In the genomic region with DNA sequence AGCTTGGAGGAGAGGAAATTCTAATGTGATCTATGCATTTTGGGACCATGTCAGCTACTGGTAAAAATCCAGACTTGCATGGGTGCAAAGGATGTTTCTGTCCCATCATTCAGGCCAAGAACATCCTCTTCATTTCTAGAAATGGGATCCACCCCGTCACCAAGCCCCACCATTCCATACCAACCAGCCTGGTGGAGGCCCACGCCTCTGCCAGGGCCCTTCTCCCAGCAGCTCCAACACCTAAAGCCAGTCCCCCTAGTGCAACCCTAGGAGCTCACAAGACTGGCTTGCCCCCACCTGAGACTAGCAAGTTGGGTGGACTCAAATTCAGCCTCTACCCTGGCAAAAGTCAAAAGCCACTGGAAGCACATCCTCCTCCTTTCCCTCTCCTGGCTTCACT, we compare ENCODE assay signal across 10 cellular contexts. TPM values are rescaled to one million over a fixed set of nuclear protein-coding genes. Genes with fewer than 3 reads are reported as not detected.
DNase-seq lines count a peak whose midpoint lies in the region; ATAC-seq, FAIRE-seq and TF ChIP-seq lines count a peak whose summit lies in the region.
"Had no signal": no experiment of that assay in that cellular context is flagged by ENCODE, and none has a peak within 500 bp of the region (broad histone marks: within the 10 kb centered on the region; RNA-seq: fewer than 3 reads in every experiment).

No MANE protein-coding gene starts in this region.

- H3K18ac ChIP-seq in H1 (ENCODE audit: extremely low read depth, low read length): no peak overlapping the region

- H2AFZ ChIP-seq in KMS-11 (ENCODE audit: low read depth): no peak overlapping the region
- no peak overlapping the region for H2AFZ ChIP-seq in H1 (ENCODE audit: low read length)

- no peak overlapping the region for H2BK5ac ChIP-seq in H1 (ENCODE audit: low read depth, low read length)

- no peak overlapping the region for H4K8ac ChIP-seq in H1 (ENCODE audit: extremely low read depth, insufficient read depth, low read length)

- H3K27me3 ChIP-seq in KMS-11 (ENCODE audit: insufficient read depth, low read depth) (no peaks in the 10 kb centered on the region), H1 (replicated peaks in 1 of 4; ENCODE audit: control insufficient read depth in 3 of 4, extremely low read depth in 1 of 4, insufficient read depth in 3 of 4, low read length in 3 of 4) (no peaks in the 10 kb centered on the region)

- TF ChIP-seq POLR2A in H1 (IDR thresholded peaks at IDR 0.05; ENCODE audit: control extremely low read depth in 1 of 2, low read depth in 2 of 2, low read length in 2 of 2): no peak
- no peak for TF ChIP-seq POLR2A in lower leg skin (IDR thresholded peaks at IDR 0.05)

- H2BK12ac ChIP-seq in H1 (ENCODE audit: low read depth, low read length): no peak overlapping the region

- no peak for ATAC-seq in GM18498 (IDR thresholded peaks at IDR 0.05; ENCODE audit: unreplicated experiment)

- no peak overlapping the region for H3K56ac ChIP-seq in H1 (replicated peaks; ENCODE audit: insufficient read length, low read depth, low read length)

- H3K4ac ChIP-seq in H1 (replicated peaks; ENCODE audit: insufficient read length, low read depth, low read length): no peak overlapping the region

- H2BK20ac ChIP-seq in H1 (ENCODE audit: low read length): no peak overlapping the region

- TF ChIP-seq EP300 in H1 (IDR thresholded peaks at IDR 0.05; ENCODE audit: borderline replicate concordance in 1 of 2, low read depth in 2 of 2, low read length in 2 of 2): no peak

- H3K79me2 ChIP-seq in KMS-11 (ENCODE audit: insufficient read depth, low read depth) (peaks cover 7% of the 10 kb centered on the region; the same call in 1 of the 2 replicates), H1 (ENCODE audit: control insufficient read depth in 1 of 2, insufficient read depth in 2 of 2, low read length in 2 of 2) (peaks cover 0 to 67% of the 10 kb centered on the region in 2 experiments)

- no peaks in the 10 kb centered on the region for H3K9me3 Mint-ChIP-seq in nephron

- H3K9ac ChIP-seq in KMS-11 (no peak overlapping the region), H1 (replicated peaks in 1 of 4; ENCODE audit: extremely low read depth in 1 of 4, low read depth in 3 of 4, low read length in 3 of 4) (no peak overlapping the region; a peak in 1 of 7 replicates)

- no peak overlapping the region for H3K23ac ChIP-seq in H1 (ENCODE audit: insufficient read length)

- H3K4me3 ChIP-seq in AG09309 (ENCODE audit: control insufficient read depth, low read depth, low read length) (peak overlapping the region; percentile 76), KMS-11 (IDR thresholded peaks at IDR 0.05; ENCODE audit: insufficient read depth, low read depth, low read length) (no peak overlapping the region), H1 (ENCODE audit: extremely low read depth in 1 of 4, insufficient read depth in 2 of 4, low read depth in 3 of 4, low read length in 4 of 4) (peak overlapping the region; percentile 57 to 99 (median 89); a peak in 7 of 8 replicates), lower leg skin (ENCODE audit: low read depth, poor library complexity, severe bottlenecking) (no peak overlapping the region)

- H2BK15ac ChIP-seq in H1 (ENCODE audit: low read length): no peak overlapping the region

- no peaks in the 10 kb centered on the region for H3K27me3 Mint-ChIP-seq in nephron (ENCODE audit: low read depth)

- no peaks in the 10 kb centered on the region for H3K9me3 ChIP-seq in H1 (ENCODE audit: insufficient read depth in 2 of 2, low read depth in 1 of 2, low read length in 1 of 2)

- peak overlapping the region; percentile 93 to 94 (median 93) for H3K4me3 Mint-ChIP-seq in nephron

- H3K4me1 Mint-ChIP-seq in nephron: peaks cover 51% of the 10 kb centered on the region

- no peak overlapping the region for H3K14ac ChIP-seq in H1 (ENCODE audit: insufficient read length)

- H3K79me1 ChIP-seq in H1 (ENCODE audit: low read depth, low read length): peaks cover 2% of the 10 kb centered on the region; the same call in 1 of the 2 replicates

- no peak for TF ChIP-seq RAD21 in H1 (IDR thresholded peaks at IDR 0.05 in 1 of 2, conservative IDR thresholded peaks at IDR 0.05 in 1 of 2; ENCODE audit: low read depth in 2 of 2, low read length in 2 of 2)

- H3K27ac ChIP-seq in KMS-11: no peak overlapping the region
- no peak overlapping the region for H3K27ac ChIP-seq in H1 (ENCODE audit: low read depth, low read length)

- intact Hi-C loops in lower leg skin (cut with DNase I; ENCODE audit: low total_unique reads): no loop called here

- no peak overlapping the region for H2AK5ac ChIP-seq in H1 (ENCODE audit: low read depth, low read length)

- H3K36me3 ChIP-seq in KMS-11 (ENCODE audit: insufficient read depth): no peaks in the 10 kb centered on the region
- no peaks in the 10 kb centered on the region for H3K36me3 ChIP-seq in H1 (ENCODE audit: control insufficient read depth in 2 of 4, insufficient read depth in 4 of 4, low read length in 3 of 4)

- H3K4me2 ChIP-seq in KMS-11 (peak overlapping the region; percentile 76; the same call in 1 of the 2 replicates), H1 (ENCODE audit: insufficient read depth in 1 of 2, low read depth in 2 of 2, low read length in 2 of 2) (peak overlapping the region; percentile 82 to 93)

- no peak for FAIRE-seq in H1 (lab: Jason Lieb, UNC)

- POLR2A ChIA-PET in H1 (lab: Charles Lee; ENCODE audit: partially characterized antibody): interaction anchor here (1.3 to 2.0 kb wide), 4 partner anchors 9 to 47 kb away, joined by 3 to 10 read pairs (median 4); no protein-coding TSS in a partner anchor

- H3K23me2 ChIP-seq in H1 (ENCODE audit: low read depth, low read length): no peaks in the 10 kb centered on the region; the same call in 1 of the 2 replicates

- peak overlapping the region; percentile 66 to 99 (median 78) for H3K27ac Mint-ChIP-seq in nephron

- peaks cover 5% of the 10 kb centered on the region for H3K36me3 Mint-ChIP-seq in nephron (ENCODE audit: low read depth)

- TF ChIP-seq CTCF in AG09309 (IDR thresholded peaks at IDR 0.05; ENCODE audit: control insufficient read depth, insufficient read depth, low read depth, low read length, missing control alignments) (no peak), KMS-11 (conservative IDR thresholded peaks at IDR 0.05; ENCODE audit: low read depth, low read length) (no peak), H1 (IDR thresholded peaks at IDR 0.05; ENCODE audit: control extremely low read depth in 1 of 3, insufficient read depth in 1 of 3, low read depth in 1 of 3, low read length in 3 of 3) (no peak), nephron (IDR thresholded peaks at IDR 0.05; ENCODE audit: unreplicated experiment in 3 of 3) (no peak), lower leg skin (IDR thresholded peaks at IDR 0.05) (no peak)

- CTCF ChIA-PET in H1 (lab: Charles Lee; ENCODE audit: partially characterized antibody): interaction anchor here (0.7 to 1.9 kb wide), 7 partner anchors 10 to 113 kb away, joined by 3 to 8 read pairs (median 4); no protein-coding TSS in a partner anchor

- H4K20me1 ChIP-seq in KMS-11 (ENCODE audit: insufficient read depth): no peaks in the 10 kb centered on the region
- H4K20me1 ChIP-seq in H1 (replicated peaks in 1 of 2; ENCODE audit: control insufficient read depth in 1 of 2, insufficient read depth in 2 of 2, low read length in 2 of 2): peaks cover 4 to 12% of the 10 kb centered on the region in 2 experiments

- no peak overlapping the region for H4K5ac ChIP-seq in H1 (ENCODE audit: insufficient read length, low read depth, low read length)

- no peak overlapping the region for H2BK120ac ChIP-seq in H1 (replicated peaks; ENCODE audit: low read depth, low read length)

- peaks cover 48% of the 10 kb centered on the region for H3K4me1 ChIP-seq in KMS-11 (ENCODE audit: low read depth, poor library complexity, severe bottlenecking)
- peaks cover 4 to 13% (median 7%) of the 10 kb centered on the region in 4 experiments; a peak in 4 of 7 replicates for H3K4me1 ChIP-seq in H1 (replicated peaks in 1 of 4; ENCODE audit: control insufficient read depth in 3 of 4, insufficient read depth in 4 of 4, low read length in 3 of 4)

- 77% methylated on average over 2 of the region's 2 CpGs; no CpG with 5 or more reads in 1 of the 2 experiments for WGBS in H1 (ENCODE audit: extremely low coverage in 1 of 2, insufficient coverage in 1 of 2, insufficient read length in 1 of 2, insufficient replicate concordance in 2 of 2, low coverage in 1 of 2, low lambda C conversion rate in 2 of 2, missing lambda C conversion rate in 1 of 2), 2 experiments
- WGBS in lower leg skin, 2 donors: 69 to 91% methylated on average over 2 of the region's 2 CpGs

- DNase-seq in AG09309 (ENCODE audit: low read depth): no peak
- DNase-seq in H1 (ENCODE audit: low read depth in 1 of 2, low spot score in 2 of 2): no peak
- no peak for DNase-seq in stimulated activated CD4-positive, alpha-beta T cell treated with anti-CD3 and anti-CD28 coated beads, Interleukin-4, amount 100 ng/mL, for 1 hour
- no peak for DNase-seq in lower leg skin (ENCODE audit: low spot score in 2 of 2)
- DNase-seq in superior temporal gyrus (ENCODE audit: extremely low spot score): no peak
- DNase-seq: activated T-cell treated with anti-CD3 and anti-CD28 coated beads, Interleukin-2, amount 50 U/mL, for 48 hours; NCI-H1436 had no signal

- H4K91ac ChIP-seq in H1 (replicated peaks; ENCODE audit: insufficient read length, low read length): no peak overlapping the region

TF ChIP-seq in H1, 55 proteins besides CTCF, POLR2A, EP300 and RAD21 (continues in another document):
- TF ChIP-seq SRF (IDR thresholded peaks at IDR 0.05; ENCODE audit: low read depth, low read length): no peak

RNA-seq across cellular contexts. Expression of a gene that starts 1.9 kb away (rescaled TPM):
- 32.4 and 33.1 TPM in 2 replicates for total RNA-seq in H1 (2021; fragmentation: NEBNext Ultra II Directional; extraction: Animal tissue kit (Norgen Biotek cat#: 25700))
- 19.9 and 23.1 TPM in 2 replicates for polyA plus RNA-seq in H1 (2011; rRNA removed)
- 17.8 TPM for polyA plus RNA-seq in H1 (2011; cell fraction: cytosol; rRNA removed)
- polyA plus RNA-seq in H1 (2011; cell fraction: nucleus; rRNA removed): 85.7 TPM
- 20.6 to 25.7 TPM (median 23.4 TPM) in 4 replicates for polyA plus RNA-seq in H1 (2012, experiment 1 of 2)
- polyA plus RNA-seq in H1 (2012, experiment 2 of 2): 9.4 TPM
- 12.1 TPM for polyA plus RNA-seq in H1 (2013, experiment 1 of 2)
- 10.9 TPM for polyA plus RNA-seq in H1 (2013, experiment 2 of 2)
- 33.6 and 49.1 TPM in 2 replicates for polyA minus RNA-seq in H1 (2011; rRNA and poly(A)+ RNA removed)
- 20.3 TPM for polyA minus RNA-seq in H1 (2011; cell fraction: cytosol; rRNA and poly(A)+ RNA removed)
- polyA minus RNA-seq in H1 (2011; cell fraction: nucleus; rRNA and poly(A)+ RNA removed): 55.4 TPM
- total RNA-seq in lower leg skin: 10 to 100 TPM; 16.3 to 30.9 (median 27.3) TPM

RNA-seq across cellular contexts. Expression of a gene that starts 55.9 kb away (rescaled TPM):
- 0.17 and 0.25 TPM in 2 replicates for total RNA-seq in H1 (2021; fragmentation: NEBNext Ultra II Directional; extraction: Animal tissue kit (Norgen Biotek cat#: 25700))
- polyA plus RNA-seq in H1 (2011; rRNA removed): 0.26 and 0.28 TPM in 2 replicates
- polyA plus RNA-seq in H1 (2011; cell fraction: cytosol; rRNA removed): 0.36 TPM
- polyA plus RNA-seq in H1 (2011; cell fraction: nucleus; rRNA removed): 0.29 TPM
- polyA plus RNA-seq in H1 (2012, experiment 1 of 2): 0.24 to 0.37 TPM (median 0.31 TPM) in 3 of 4 replicates, not detected in the other
- polyA plus RNA-seq in H1 (2012, experiment 2 of 2): 0.08 TPM
- 0.12 TPM for polyA plus RNA-seq in H1 (2013, experiment 1 of 2)
- polyA plus RNA-seq in H1 (2013, experiment 2 of 2): 0.13 TPM
- polyA minus RNA-seq in H1 (2011; rRNA and poly(A)+ RNA removed): 0.22 and 0.27 TPM in 2 replicates
- polyA minus RNA-seq in H1 (2011; cell fraction: cytosol; rRNA and poly(A)+ RNA removed): not detected
- polyA minus RNA-seq in H1 (2011; cell fraction: nucleus; rRNA and poly(A)+ RNA removed): not detected
- not detected for total RNA-seq in lower leg skin

Comparison
In these comparisons a context has a peak if more than half of its experiments do, and no peak if none do; other contexts are left out.
1. H3K4me3 ChIP-seq: peak in AG09309 (single experiment) and H1 (4 of 4); none in KMS-11 (single experiment) and lower leg skin (single experiment).